In genomic region chr19:45016388-45017314, GRCh38 we compare ENCODE assay signal across 8 cellular contexts. TPM values are rescaled to one million over a fixed set of nuclear protein-coding genes. Genes with fewer than 3 reads are reported as not detected.
A peak's percentile ranks its signal among the peaks of the same experiment; 100 is the strongest.
DNase-seq lines count a peak whose midpoint lies in the region; ATAC-seq and TF ChIP-seq lines count a peak whose summit lies in the region.

No MANE protein-coding gene starts in this region.

- peaks cover 22% of the 10 kb centered on the region for H3K4me1 Mint-ChIP-seq in activated B cell treated with CpG ODN at 0.5 μM for 24 hours

- H3K4me3 ChIP-seq in cardiac fibroblast (replicated peaks in 1 of 2; ENCODE audit: low read depth in 2 of 2, low read length in 2 of 2): no peak overlapping the region

- ATAC-seq in GM18502 (IDR thresholded peaks at IDR 0.05; ENCODE audit: poor library complexity, unreplicated experiment): peak; percentile 81
- peak; percentile 60 for ATAC-seq in HG02938 (IDR thresholded peaks at IDR 0.05; ENCODE audit: unreplicated experiment)
- ATAC-seq in activated B cell treated with CpG ODN at 0.5 μM for 24 hours (ENCODE audit: low read depth): peak; percentile 81
- ATAC-seq in left lobe of liver: peak; percentile 98

- CTCF ChIA-PET in activated B cell treated with CpG ODN at 0.5 μM for 24 hours (lab: Charles Lee): interaction anchor here (0.7 to 1.6 kb wide), 4 partner anchors 15 to 43 kb away, joined by 3 to 6 read pairs (median 4); no protein-coding TSS in a partner anchor

- H3K27me3 Mint-ChIP-seq in activated B cell treated with CpG ODN at 0.5 μM for 24 hours: no peaks in the 10 kb centered on the region

- TF ChIP-seq CTCF in activated B cell treated with CpG ODN at 0.5 μM for 24 hours (IDR thresholded peaks at IDR 0.05): no peak
- peak; percentile 66 for TF ChIP-seq CTCF in cardiac fibroblast (IDR thresholded peaks at IDR 0.05; ENCODE audit: low read depth, low read length)

- H3K9me3 Mint-ChIP-seq in activated B cell treated with CpG ODN at 0.5 μM for 24 hours: no peaks in the 10 kb centered on the region

- peak overlapping the region; percentile 64 for H3K4me3 Mint-ChIP-seq in activated B cell treated with CpG ODN at 0.5 μM for 24 hours

- POLR2A ChIA-PET in activated B cell treated with CpG ODN at 0.5 μM for 24 hours (lab: Charles Lee): interaction anchor here (0.6 to 2.4 kb wide), 14 partner anchors 10 to 1435 kb away, joined by 3 to 38 read pairs (median 4); partner anchors contain the start of genes CLASRP, GEMIN7 and RELB

- H3K36me3 Mint-ChIP-seq in activated B cell treated with CpG ODN at 0.5 μM for 24 hours (ENCODE audit: low read depth): peaks cover 53% of the 10 kb centered on the region

- DNase-seq in AG08395 (ENCODE audit: low spot score) (peak; percentile 95), NCI-H2107 (lab: John Stamatoyannopoulos, UW) (peak; percentile 52), activated B cell treated with CpG ODN at 0.5 μM for 24 hours (peak; percentile 62), cardiac fibroblast (ENCODE audit: low read depth in 2 of 2) (peak; percentile 66 to 85), left lobe of liver (ENCODE audit: low spot score) (peak; percentile 80)
- DNase-seq in stimulated activated CD8-positive, alpha-beta memory T cell treated with anti-CD3 and anti-CD28 coated beads, Interleukin-12 subunit alpha, Interleukin-12 subunit beta, amount 100 ng/mL, for 1 hour (ENCODE audit: low read depth): peak; percentile 56

- peak overlapping the region; percentile 89 for H3K27ac Mint-ChIP-seq in activated B cell treated with CpG ODN at 0.5 μM for 24 hours

- intact Hi-C loops in activated B cell treated with CpG ODN at 0.5 μM for 24 hours (cut with micrococcal nuclease): loop anchor here (1.0 to 5.0 kb wide), 7 partner anchors 14 to 264 kb away; partner anchors contain the start of genes BLOC1S3, CLASRP and TRAPPC6A

RNA-seq across cellular contexts. Expression of gene RELB, which starts 15.4 kb away (rescaled TPM):
- 117 and 135 TPM in 2 replicates for total RNA-seq in activated B cell treated with CpG ODN at 0.5 μM for 24 hours
- total RNA-seq in left lobe of liver: 1.5 TPM

RNA-seq across cellular contexts. Expression of gene CLASRP, which starts 22.2 kb away (rescaled TPM):
- total RNA-seq in activated B cell treated with CpG ODN at 0.5 μM for 24 hours: 133 and 172 TPM in 2 replicates
- 50.5 TPM for total RNA-seq in left lobe of liver

RNA-seq across cellular contexts. Expression of gene ZNF296, which starts 59.6 kb away (rescaled TPM):
- total RNA-seq in activated B cell treated with CpG ODN at 0.5 μM for 24 hours: 27.8 and 28.0 TPM in 2 replicates
- 0.35 TPM for total RNA-seq in left lobe of liver

Comparison
In these comparisons a context has a peak if more than half of its experiments do, and no peak if none do; other contexts are left out.
1. RNA of gene RELB, which starts 15.4 kb away (total RNA-seq): 117 to 135 TPM in activated B cell treated with CpG ODN at 0.5 μM for 24 hours; 1.5 TPM in left lobe of liver (single experiment); every median in the first group is over 10 times any median in the second.
2. RNA of gene ZNF296, which starts 59.6 kb away (total RNA-seq): 27.8 to 28.0 TPM in activated B cell treated with CpG ODN at 0.5 μM for 24 hours; 0.35 TPM in left lobe of liver (single experiment); every median in the first group is over 10 times any median in the second.
3. Peak in every context shown above with its lines, with median percentiles within 50 percentile points of each other: DNase-seq and ATAC-seq.